In genomic region chr4:184382189-184382846, GRCh38 we compare ENCODE assay signal across 10 cellular contexts.
DNase-seq lines count a peak whose midpoint lies in the region; ATAC-seq and TF ChIP-seq lines count a peak whose summit lies in the region.
"Had no signal": no experiment of that assay in that cellular context is flagged by ENCODE, and none has a peak within 500 bp of the region (broad histone marks: within the 10 kb centered on the region; RNA-seq: fewer than 3 reads in every experiment).

No MANE protein-coding gene starts in this region.

- H3K27ac ChIP-seq in left ventricle myocardium inferior (replicated peaks), result peak overlapping the region; percentile 93
- peak overlapping the region in 27 of 59 donors; percentile 1 to 85 (median 44) for H3K27ac ChIP-seq in dorsolateral prefrontal cortex

- H3K9me3 Mint-ChIP-seq in glutamatergic neuron (ENCODE audit: unreplicated experiment), result no peaks in the 10 kb centered on the region

- ATAC-seq in Right ventricle myocardium superior (ENCODE audit: poor library complexity) (no peak), HG03196 (IDR thresholded peaks at IDR 0.05; ENCODE audit: unreplicated experiment) (no peak), HG03469 (IDR thresholded peaks at IDR 0.05; ENCODE audit: unreplicated experiment) (no peak)

- DNase-seq in left ventricle myocardium inferior, result no peak
- no peak for DNase-seq in Right ventricle myocardium superior
- DNase-seq in NCI-H526 (lab: John Stamatoyannopoulos, UW), result peak; percentile 11 to 58
- DNase-seq in glutamatergic neuron, result no peak
- no peak for DNase-seq in OCI-M2 (lab: John Stamatoyannopoulos, UW; ENCODE audit: unreplicated experiment)
- DNase-seq in dorsolateral prefrontal cortex, result no peak
- DNase-seq: stimulated activated CD4-positive, alpha-beta T cell treated with anti-CD3 and anti-CD28 coated beads, Interleukin-4, amount 100 ng/mL, for 24 hours had no signal

- H3K27me3 ChIP-seq in left ventricle myocardium inferior (ENCODE audit: low read depth) (no peaks in the 10 kb centered on the region), dorsolateral prefrontal cortex (no peaks in the 10 kb centered on the region)

- H3K4me1 Mint-ChIP-seq in glutamatergic neuron (ENCODE audit: low read depth, unreplicated experiment), result peaks cover 29% of the 10 kb centered on the region

- H3K36me3 ChIP-seq in left ventricle myocardium inferior, result peaks cover 5% of the 10 kb centered on the region

- no peak for TF ChIP-seq CTCF in left ventricle myocardium inferior (IDR thresholded peaks at IDR 0.05; ENCODE audit: borderline replicate concordance)
- no peak for TF ChIP-seq CTCF in glutamatergic neuron (IDR thresholded peaks at IDR 0.05; ENCODE audit: partially characterized antibody, unreplicated experiment)
- no peak for TF ChIP-seq CTCF in dorsolateral prefrontal cortex (IDR thresholded peaks at IDR 0.05 in 54 of 56, conservative IDR thresholded peaks at IDR 0.05 in 2 of 56; ENCODE audit: low read depth in 1 of 56, partially characterized antibody in 56 of 56)

- H3K4me3 Mint-ChIP-seq in glutamatergic neuron (ENCODE audit: unreplicated experiment), result peak overlapping the region; percentile 62
- H3K4me3 Mint-ChIP-seq: dendritic cell treated with granulocyte-macrophage colony-stimulating factor and Interleukin-4, amounts not matched to agents 40 ng/mL and 50 ng/mL, for 4 days had no signal

- peaks cover 64% of the 10 kb centered on the region for H3K4me1 ChIP-seq in left ventricle myocardium inferior

- intact Hi-C loops in left ventricle myocardium inferior (cut with micrococcal nuclease), result no loop called here
- intact Hi-C loops in Right ventricle myocardium superior (cut with DNase I), result loop anchor here (10.0 kb wide), 1 partner anchor 98 kb away; no protein-coding TSS in a partner anchor
- intact Hi-C loops in dorsolateral prefrontal cortex (cut with DNase I), result loop anchor here in 1 of 2 donors (5.0 kb wide), 1 partner anchor 115 kb away; no protein-coding TSS in a partner anchor

- no peaks in the 10 kb centered on the region for H3K9me3 ChIP-seq in left ventricle myocardium inferior (replicated peaks)

- no peaks in the 10 kb centered on the region for H3K27me3 Mint-ChIP-seq in glutamatergic neuron (ENCODE audit: unreplicated experiment)
- H3K27me3 Mint-ChIP-seq: dendritic cell treated with granulocyte-macrophage colony-stimulating factor and Interleukin-4, amounts not matched to agents 40 ng/mL and 50 ng/mL, for 4 days had no signal

- no peaks in the 10 kb centered on the region for H3K36me3 Mint-ChIP-seq in glutamatergic neuron (ENCODE audit: unreplicated experiment)

- H3K4me3 ChIP-seq in left ventricle myocardium inferior, result no peak overlapping the region
- peak overlapping the region in 14 of 59 donors; percentile 0 to 42 (median 16) for H3K4me3 ChIP-seq in dorsolateral prefrontal cortex

- peak overlapping the region; percentile 64 for H3K27ac Mint-ChIP-seq in glutamatergic neuron (ENCODE audit: unreplicated experiment)
- H3K27ac Mint-ChIP-seq: dendritic cell treated with granulocyte-macrophage colony-stimulating factor and Interleukin-4, amounts not matched to agents 40 ng/mL and 50 ng/mL, for 4 days had no signal

Comparison
In these comparisons a context has a peak if more than half of its experiments do, and no peak if none do; other contexts are left out.
1. DNase-seq: peak in NCI-H526 (2 of 2); none in left ventricle myocardium inferior (single experiment), Right ventricle myocardium superior (single experiment), glutamatergic neuron (single experiment), OCI-M2 (single experiment) and dorsolateral prefrontal cortex (0 of 10).